ENCODE assay signal across 7 cellular contexts in genomic region chr4:113467581-113467980, GRCh38.
DNase-seq lines count a peak whose midpoint lies in the region; TF ChIP-seq lines count a peak whose summit lies in the region.

No MANE protein-coding gene starts in this region.

- no peaks in the 10 kb centered on the region for H3K9me3 ChIP-seq in tibial nerve

- no peak overlapping the region for H3K4me3 ChIP-seq in tibial nerve

- TF ChIP-seq EP300 in tibial nerve (IDR thresholded peaks at IDR 0.05), result peak in 1 of 2 donors; percentile 64

- no peaks in the 10 kb centered on the region for H3K27me3 ChIP-seq in tibial nerve

- peak; percentile 74 for DNase-seq in M059J (ENCODE audit: low read depth)
- DNase-seq in iris pigment epithelial cell (ENCODE audit: low read depth), result peak; percentile 81
- peak in 1 of 2 donors; percentile 39 for DNase-seq in tibial nerve (ENCODE audit: low spot score in 2 of 2)
- no peak for DNase-seq in central memory CD4-positive, alpha-beta T cell
- DNase-seq in activated CD4-positive, alpha-beta T cell treated with anti-CD3 and anti-CD28 coated beads, Interleukin-2, amount 50 U/mL, for 1 hour, result no peak
- no peak for DNase-seq in activated gamma-delta T cell treated with Interleukin-2 at 50 U/mL for 16 hours

- peak overlapping the region; percentile 89 for H3K27ac ChIP-seq in angular gyrus (ENCODE audit: low read depth, low read length)
- H3K27ac ChIP-seq in tibial nerve, result peak overlapping the region; percentile 46 to 87 (median 82)

- peaks cover 0 to 40% (median 3%) of the 10 kb centered on the region in 4 donors for H3K4me1 ChIP-seq in tibial nerve

- TF ChIP-seq POLR2A in tibial nerve (IDR thresholded peaks at IDR 0.05), result no peak

- WGBS in tibial nerve, 2 donors, result 47 to 50% methylated on average over 2 of the region's 2 CpGs

- peaks cover 0 to 24% (median 0%) of the 10 kb centered on the region in 3 donors for H3K36me3 ChIP-seq in tibial nerve

- TF ChIP-seq CTCF in tibial nerve (IDR thresholded peaks at IDR 0.05), result no peak

Comparison
In these comparisons a context has a peak if more than half of its experiments do, and no peak if none do; other contexts are left out.
1. DNase-seq: peak in M059J (single experiment) and iris pigment epithelial cell (single experiment); none in central memory CD4-positive, alpha-beta T cell (single experiment), activated CD4-positive, alpha-beta T cell treated with anti-CD3 and anti-CD28 coated beads, Interleukin-2, amount 50 U/mL, for 1 hour (single experiment) and activated gamma-delta T cell treated with Interleukin-2 at 50 U/mL for 16 hours (single experiment).